ENCODE assay signal across 37 cellular contexts in the genomic region with DNA sequence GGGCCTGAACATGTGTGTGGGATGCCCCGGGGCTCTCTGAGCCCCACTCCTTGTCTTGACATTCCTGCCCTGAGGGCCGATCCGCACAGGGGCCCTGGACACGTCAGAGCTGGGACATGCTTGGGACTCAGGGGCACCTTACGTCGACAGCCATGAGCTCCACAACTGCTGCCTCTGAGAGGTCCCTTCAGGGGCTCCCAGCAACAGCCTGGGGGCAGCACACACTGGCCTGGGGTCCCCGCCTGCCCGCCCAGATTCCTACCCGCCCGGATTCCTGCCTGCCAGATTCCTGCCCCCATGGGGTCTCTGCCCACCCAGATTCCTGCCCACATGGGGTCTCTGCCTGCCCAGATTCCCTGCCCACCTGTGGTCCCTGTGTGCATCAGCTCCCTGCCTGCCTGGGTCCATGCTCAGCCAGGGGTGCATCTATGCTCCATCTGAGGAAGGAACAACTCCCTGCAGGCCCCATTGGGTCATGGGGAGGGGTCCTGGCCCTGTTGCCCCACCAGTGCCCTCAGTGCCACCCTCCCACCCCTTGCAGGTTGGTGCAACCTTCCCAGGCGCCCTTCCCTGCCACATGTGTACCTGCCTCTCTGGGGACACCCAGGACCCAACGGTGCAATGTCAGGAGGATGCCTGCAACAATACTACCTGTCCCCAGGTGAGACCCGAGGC. TPM values are rescaled to one million over a fixed set of nuclear protein-coding genes. Genes with fewer than 3 reads are reported as not detected.
"Had no signal": no experiment of that assay in that cellular context is flagged by ENCODE, and none has a peak within 500 bp of the region (broad histone marks: within the 10 kb centered on the region; RNA-seq: fewer than 3 reads in every experiment).

No MANE protein-coding gene starts in this region.

- H3K27ac Mint-ChIP-seq: immature natural killer cell; nephron progenitor cell; stimulated activated effector memory CD8-positive, alpha-beta T cell treated with anti-CD3 and anti-CD28 coated beads, Interleukin-12 subunit alpha, Interleukin-12 subunit beta, amount 100 ng/mL, for 72 hours; type B pancreatic cell had no signal

- DNase-seq: dermis blood vessel endothelial cell; effector memory CD4-positive, alpha-beta T cell; foreskin keratinocyte; hypothalamus; immature natural killer cell; islet precursor cell; kidney glomerular epithelial cell; left colon; left ventricle myocardium inferior; lower lobe of right lung; naive thymus-derived CD8-positive, alpha-beta T cell; nephron progenitor cell; retina; stimulated activated CD4-positive, alpha-beta T cell treated with anti-CD3 and anti-CD28 coated beads, Interleukin-12 subunit alpha, Interleukin-12 subunit beta, amount 100 ng/mL, for 4 hours; stimulated activated CD4-positive, alpha-beta T cell treated with anti-CD3 and anti-CD28 coated beads, Interleukin-2, amount 100 ng/mL, for 24 hours; stimulated activated CD4-positive, alpha-beta T cell treated with anti-CD3 and anti-CD28 coated beads, Interleukin-4, amount 100 ng/mL, for 24 hours; stimulated activated naive CD4-positive, alpha-beta T cell treated with Interleukin-2 at 50 U/mL for 16 hours; stomach; thyroid gland had no signal

- FAIRE-seq: endothelial cell of umbilical vein, pancreas had no signal

- H3K27me3 Mint-ChIP-seq: type B pancreatic cell had no signal

- H3K27me3 ChIP-seq: esophagus muscularis mucosa, foreskin keratinocyte, gastroesophageal sphincter, neutrophil, pancreas, stomach, thyroid gland had no signal

- H3K27ac ChIP-seq: coronary artery, esophagus muscularis mucosa, foreskin keratinocyte, gastroesophageal sphincter, left ventricle myocardium inferior, lower lobe of right lung, neutrophil, pancreas, stomach, thyroid gland had no signal

- H3K4me3 Mint-ChIP-seq: immature natural killer cell; naive thymus-derived CD8-positive, alpha-beta T cell; nephron progenitor cell; stimulated activated effector memory CD8-positive, alpha-beta T cell treated with anti-CD3 and anti-CD28 coated beads, Interleukin-12 subunit alpha, Interleukin-12 subunit beta, amount 100 ng/mL, for 72 hours; type B pancreatic cell had no signal

- H3K4me2 ChIP-seq: smooth muscle cell had no signal

- H3K36me3 Mint-ChIP-seq: immature natural killer cell; naive thymus-derived CD8-positive, alpha-beta T cell; stimulated activated effector memory CD8-positive, alpha-beta T cell treated with anti-CD3 and anti-CD28 coated beads, Interleukin-12 subunit alpha, Interleukin-12 subunit beta, amount 100 ng/mL, for 72 hours; type B pancreatic cell had no signal

- H3K36me3 ChIP-seq: esophagus muscularis mucosa, gastroesophageal sphincter, left ventricle myocardium inferior, lower lobe of right lung, neutrophil, pancreas, stomach, thyroid gland had no signal

- H3K4me3 ChIP-seq: coronary artery, esophagus muscularis mucosa, gastroesophageal sphincter, left ventricle myocardium inferior, lower lobe of right lung, pancreas, smooth muscle cell, stomach, thyroid gland had no signal

- ATAC-seq: foreskin keratinocyte; gastroesophageal sphincter; left colon; lower lobe of right lung; naive thymus-derived CD8-positive, alpha-beta T cell; pancreas; sciatic nerve; stimulated activated effector memory CD8-positive, alpha-beta T cell treated with anti-CD3 and anti-CD28 coated beads, Interleukin-12 subunit alpha, Interleukin-12 subunit beta, amount 100 ng/mL, for 72 hours had no signal

- H3K4me1 ChIP-seq: foreskin keratinocyte had no signal

- H3K9me3 ChIP-seq: esophagus muscularis mucosa, gastroesophageal sphincter, left ventricle myocardium inferior, lower lobe of right lung, neutrophil, pancreas, stomach, thyroid gland had no signal

- H3K9me3 Mint-ChIP-seq: immature natural killer cell; naive thymus-derived CD8-positive, alpha-beta T cell; stimulated activated effector memory CD8-positive, alpha-beta T cell treated with anti-CD3 and anti-CD28 coated beads, Interleukin-12 subunit alpha, Interleukin-12 subunit beta, amount 100 ng/mL, for 72 hours; type B pancreatic cell had no signal

RNA-seq across cellular contexts. Expression of a gene that starts 35.7 kb away (rescaled TPM):
- total RNA-seq: dermis blood vessel endothelial cell; endothelial cell of umbilical vein; epithelial cell of proximal tubule; fibroblast of lung; foreskin keratinocyte; left ventricle myocardium inferior; mesenteric fat pad; myocyte; naive thymus-derived CD8-positive, alpha-beta T cell; pulmonary artery endothelial cell; smooth muscle cell; subcutaneous adipose tissue; temporal lobe; thyroid gland; urinary bladder had no signal
- polyA plus RNA-seq: endothelial cell of umbilical vein; fibroblast of lung; foreskin keratinocyte; immature natural killer cell; naive thymus-derived CD8-positive, alpha-beta T cell; smooth muscle cell; urinary bladder had no signal
